In genomic region chr3:36876181-36876936, GRCh38 we compare ENCODE assay signal across 8 cellular contexts.
A peak's percentile ranks its signal among the peaks of the same experiment; 100 is the strongest.
DNase-seq lines count a peak whose midpoint lies in the region; ATAC-seq and TF ChIP-seq lines count a peak whose summit lies in the region.

No MANE protein-coding gene starts in this region.

- WGBS in smooth muscle cell (ENCODE audit: low lambda C conversion rate) = 96% methylated on average over 7 of the region's 7 CpGs
- 78% methylated on average over 7 of the region's 7 CpGs for WGBS in prostate gland

- no peaks in the 10 kb centered on the region for H3K36me3 ChIP-seq in GM06990 (ENCODE audit: control insufficient read depth, insufficient read depth, low read length)
- no peaks in the 10 kb centered on the region for H3K36me3 ChIP-seq in smooth muscle cell (ENCODE audit: low read depth)
- H3K36me3 ChIP-seq in prostate gland = no peaks in the 10 kb centered on the region

- H3K36me3 Mint-ChIP-seq in activated T-cell treated with anti-CD3 and anti-CD28 coated beads, Interleukin-2, amount 50 U/mL, for 24 hours (ENCODE audit: low read depth) = peaks cover 20% of the 10 kb centered on the region
- peaks cover 1 to 4% of the 10 kb centered on the region in 2 donors for H3K36me3 Mint-ChIP-seq in stimulated activated naive B cell treated with anti-CD40 and anti-IgM and Interleukin-4, amounts not matched to agents 10 μg/mL and 1 μg/mL and 100 μg/mL, for 72 hours

- no peaks in the 10 kb centered on the region for H3F3A ChIP-seq in smooth muscle cell (ENCODE audit: low read depth)

- H3K4me2 ChIP-seq in smooth muscle cell = no peak overlapping the region

- no peaks in the 10 kb centered on the region for H4K20me1 ChIP-seq in smooth muscle cell (ENCODE audit: low read depth)

- TF ChIP-seq CTCF in GM06990 (IDR thresholded peaks at IDR 0.05; ENCODE audit: insufficient read depth, low read length, poor library complexity, severe bottlenecking) (no peak), smooth muscle cell (IDR thresholded peaks at IDR 0.05; ENCODE audit: borderline replicate concordance, insufficient read depth, poor library complexity, severe bottlenecking) (no peak), prostate gland (IDR thresholded peaks at IDR 0.05) (no peak)

- intact Hi-C loops in prostate gland (cut with DNase I) = no loop called here

- H2AFZ ChIP-seq in smooth muscle cell (ENCODE audit: low read depth) = no peak overlapping the region

- H3K4me3 Mint-ChIP-seq in activated T-cell treated with anti-CD3 and anti-CD28 coated beads, Interleukin-2, amount 50 U/mL, for 24 hours = peak overlapping the region; percentile 32
- H3K4me3 Mint-ChIP-seq in stimulated activated naive B cell treated with anti-CD40 and anti-IgM and Interleukin-4, amounts not matched to agents 10 μg/mL and 1 μg/mL and 100 μg/mL, for 72 hours = peak overlapping the region; percentile 70 to 81

- H3K9me3 ChIP-seq in smooth muscle cell (replicated peaks; ENCODE audit: low read depth) (no peaks in the 10 kb centered on the region), prostate gland (no peaks in the 10 kb centered on the region)

- H3K27me3 ChIP-seq in GM06990 (replicated peaks; ENCODE audit: control insufficient read depth, insufficient read depth, low read length) (no peaks in the 10 kb centered on the region), smooth muscle cell (ENCODE audit: low read depth) (no peaks in the 10 kb centered on the region), prostate gland (replicated peaks; ENCODE audit: insufficient read depth) (no peaks in the 10 kb centered on the region)

- DNase-seq in GM06990 (ENCODE audit: extremely low read depth, insufficient read length) (peak; percentile 66), D341Med (ENCODE audit: low spot score) (no peak), smooth muscle cell (lab: John Stamatoyannopoulos, UW; ENCODE audit: unreplicated experiment) (no peak), prostate gland (ENCODE audit: low spot score) (no peak)
- peak; percentile 39 for DNase-seq in activated T-cell treated with anti-CD3 and anti-CD28 coated beads, Interleukin-2, amount 50 U/mL, for 24 hours
- DNase-seq in stimulated activated naive B cell treated with anti-CD40 and anti-IgM and Interleukin-4, amounts not matched to agents 10 μg/mL and 1 μg/mL and 100 μg/mL, for 72 hours = peak; percentile 28

- H3K27ac ChIP-seq in smooth muscle cell (ENCODE audit: low read depth) (no peak overlapping the region), prostate gland (no peak overlapping the region)

- H3K27me3 Mint-ChIP-seq in activated T-cell treated with anti-CD3 and anti-CD28 coated beads, Interleukin-2, amount 50 U/mL, for 24 hours = no peaks in the 10 kb centered on the region
- no peaks in the 10 kb centered on the region for H3K27me3 Mint-ChIP-seq in stimulated activated naive B cell treated with anti-CD40 and anti-IgM and Interleukin-4, amounts not matched to agents 10 μg/mL and 1 μg/mL and 100 μg/mL, for 72 hours

- H3K4me1 ChIP-seq in smooth muscle cell (ENCODE audit: low read depth) (no peaks in the 10 kb centered on the region), prostate gland (replicated peaks) (no peaks in the 10 kb centered on the region)

- H3K79me2 ChIP-seq in smooth muscle cell (ENCODE audit: low read depth) = no peaks in the 10 kb centered on the region

- peak overlapping the region; percentile 63 for H3K27ac Mint-ChIP-seq in activated T-cell treated with anti-CD3 and anti-CD28 coated beads, Interleukin-2, amount 50 U/mL, for 24 hours
- H3K27ac Mint-ChIP-seq in stimulated activated naive B cell treated with anti-CD40 and anti-IgM and Interleukin-4, amounts not matched to agents 10 μg/mL and 1 μg/mL and 100 μg/mL, for 72 hours = peak overlapping the region; percentile 92

- H3K4me3 ChIP-seq in GM06990 (replicated peaks; ENCODE audit: low read depth, low read length) (no peak overlapping the region), smooth muscle cell (no peak overlapping the region), prostate gland (no peak overlapping the region)

- H3K4me1 Mint-ChIP-seq in activated T-cell treated with anti-CD3 and anti-CD28 coated beads, Interleukin-2, amount 50 U/mL, for 24 hours (ENCODE audit: low read depth) = peaks cover 45% of the 10 kb centered on the region
- peaks cover 13 to 43% of the 10 kb centered on the region in 2 donors for H3K4me1 Mint-ChIP-seq in stimulated activated naive B cell treated with anti-CD40 and anti-IgM and Interleukin-4, amounts not matched to agents 10 μg/mL and 1 μg/mL and 100 μg/mL, for 72 hours

- H3K9me3 Mint-ChIP-seq in activated T-cell treated with anti-CD3 and anti-CD28 coated beads, Interleukin-2, amount 50 U/mL, for 24 hours = no peaks in the 10 kb centered on the region
- no peaks in the 10 kb centered on the region for H3K9me3 Mint-ChIP-seq in stimulated activated naive B cell treated with anti-CD40 and anti-IgM and Interleukin-4, amounts not matched to agents 10 μg/mL and 1 μg/mL and 100 μg/mL, for 72 hours

- peak; percentile 98 for ATAC-seq in GM19397 (IDR thresholded peaks at IDR 0.05; ENCODE audit: unreplicated experiment)
- peak; percentile 98 for ATAC-seq in HG03342 (IDR thresholded peaks at IDR 0.05; ENCODE audit: unreplicated experiment)
- ATAC-seq in stimulated activated naive B cell treated with anti-CD40 and anti-IgM and Interleukin-4, amounts not matched to agents 10 μg/mL and 1 μg/mL and 100 μg/mL, for 72 hours (replicated peaks) = peak; percentile 97 to 98

- no peak overlapping the region for H3K9ac ChIP-seq in smooth muscle cell (ENCODE audit: low read depth)

- TF ChIP-seq POLR2A in prostate gland (IDR thresholded peaks at IDR 0.05) = no peak

Comparison
In these comparisons a context has a peak if more than half of its experiments do, and no peak if none do; other contexts are left out.
1. DNase-seq: peak in GM06990 (single experiment), activated T-cell treated with anti-CD3 and anti-CD28 coated beads, Interleukin-2, amount 50 U/mL, for 24 hours (single experiment) and stimulated activated naive B cell treated with anti-CD40 and anti-IgM and Interleukin-4, amounts not matched to agents 10 μg/mL and 1 μg/mL and 100 μg/mL, for 72 hours (single experiment); none in D341Med (single experiment), smooth muscle cell (single experiment) and prostate gland (single experiment).
2. Peak in every context shown above with its lines, with median percentiles within 50 percentile points of each other: ATAC-seq.